23 cellular contexts compared by ENCODE assay signal in the genomic region with DNA sequence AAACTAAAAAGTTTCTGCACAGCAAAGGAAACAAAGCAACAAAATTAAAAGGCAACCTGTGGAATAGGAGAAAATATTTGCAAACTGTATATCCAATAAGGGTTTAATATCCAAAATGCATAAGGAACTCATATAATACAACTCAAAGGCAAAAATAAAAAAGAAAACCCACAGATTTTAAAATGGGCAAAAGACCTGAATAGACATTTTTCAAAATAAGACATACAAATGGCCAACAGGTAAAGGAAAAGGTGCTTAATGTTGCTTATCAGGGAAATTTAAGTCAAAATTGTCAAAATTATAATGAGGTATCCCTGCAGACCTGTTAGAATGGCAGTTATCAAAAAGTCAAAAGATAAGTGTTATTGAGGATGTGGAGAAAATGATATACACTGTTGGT.
"Had no signal": no experiment of that assay in that cellular context is flagged by ENCODE, and none has a peak within 500 bp of the region (broad histone marks: within the 10 kb centered on the region; RNA-seq: fewer than 3 reads in every experiment).

No MANE protein-coding gene starts in this region.

- H3K9ac ChIP-seq: KMS-11 had no signal

- H3K4me1 ChIP-seq: SJSA1 had no signal

- H3K9me3 ChIP-seq: SJSA1 had no signal

- DNase-seq: Kasumi-1, MM.1S, NCI-H1092 treated with DMSO at 0.1 percent for 48 hours, NCI-H1436, NCI-H187, NCI-H2029, NCI-H2081 treated with DMSO at 0.1 percent for 48 hours, NCI-H2171, NCI-H226, NCI-H446, NCI-H510A, NCI-H524 treated with DMSO at 0.1 percent for 48 hours, NCI-H69, NCI-H774, Right ventricle myocardium superior, RPMI8226, SIG-M5 had no signal

- H3K27me3 ChIP-seq: SJSA1 had no signal

- H3K27ac ChIP-seq: HL-60, KMS-11, SJSA1, SK-N-MC had no signal

- H3K4me2 ChIP-seq: KMS-11 had no signal

- FAIRE-seq: HTR-8/SVneo, RCC 7860 had no signal

- H3K4me3 ChIP-seq: SJSA1, SK-N-MC had no signal
